ENCODE assay signal across 19 cellular contexts in the genomic region with DNA sequence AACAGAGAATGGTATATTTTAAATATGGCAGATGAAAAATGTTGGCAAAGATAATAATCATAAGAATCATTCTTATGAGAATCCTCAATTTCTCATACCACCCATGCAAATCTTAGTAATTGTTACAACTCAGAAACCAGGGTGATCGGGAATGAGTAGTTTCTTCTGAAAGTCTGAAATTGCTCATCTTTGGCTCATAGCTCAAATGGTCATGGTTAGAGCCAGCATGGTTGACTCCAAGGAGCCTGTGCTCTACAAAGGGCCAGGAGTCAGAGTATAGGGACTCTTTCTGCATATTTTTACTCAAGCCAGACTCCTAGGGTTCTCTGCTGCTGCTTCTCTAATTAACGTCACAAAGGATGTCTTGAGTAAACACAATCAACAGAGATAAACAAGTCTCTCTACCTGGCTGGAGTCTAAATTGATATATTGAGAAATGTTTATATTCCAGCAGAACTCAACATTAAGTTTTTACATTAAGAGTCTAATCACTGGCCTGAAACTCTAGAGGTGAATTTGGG. TPM values are rescaled to one million over a fixed set of nuclear protein-coding genes. Genes with fewer than 3 reads are reported as not detected.
DNase-seq lines count a peak whose midpoint lies in the region; ATAC-seq and TF ChIP-seq lines count a peak whose summit lies in the region.
"Had no signal": no experiment of that assay in that cellular context is flagged by ENCODE, and none has a peak within 500 bp of the region (broad histone marks: within the 10 kb centered on the region; RNA-seq: fewer than 3 reads in every experiment).

No MANE protein-coding gene starts in this region.

- DNase-seq in activated CD8-positive, alpha-beta memory T cell treated with anti-CD3 and anti-CD28 coated beads, Interleukin-2, amount 10 ng/mL, durations not matched to agents 7 days and 5 days: no peak
- no peak for DNase-seq in activated CD8-positive, alpha-beta memory T cell treated with anti-CD3 and anti-CD28 coated beads, Interleukin-2, amount 50 U/mL, for 4 hours
- DNase-seq in endodermal cell (no peak), smooth muscle cell (lab: John Stamatoyannopoulos, UW; ENCODE audit: unreplicated experiment) (no peak), lower leg skin (ENCODE audit: low spot score in 2 of 2) (no peak), HFFc6 (no peak)
- DNase-seq: ACHN, GDM1, heart left ventricle, NCI-H1694 had no signal

- H3K9me3 ChIP-seq in OCI-LY3 (ENCODE audit: insufficient read depth, low read length) (no peaks in the 10 kb centered on the region), endodermal cell (ENCODE audit: control insufficient read depth, low read length) (no peaks in the 10 kb centered on the region), smooth muscle cell (replicated peaks; ENCODE audit: low read depth) (no peaks in the 10 kb centered on the region)
- H3K9me3 ChIP-seq: esophagus muscularis mucosa, heart left ventricle, prostate gland, thoracic aorta had no signal

- H4K20me1 ChIP-seq in OCI-LY3 (ENCODE audit: insufficient read depth, low read length) (peaks cover 23% of the 10 kb centered on the region), smooth muscle cell (ENCODE audit: low read depth) (peaks cover 28% of the 10 kb centered on the region)

- no peak for TF ChIP-seq POLR2A in lower leg skin (IDR thresholded peaks at IDR 0.05)

- peaks cover 66% of the 10 kb centered on the region for H3K4me1 ChIP-seq in OCI-LY3 (ENCODE audit: low read length)
- H3K4me1 ChIP-seq in endodermal cell (ENCODE audit: control insufficient read depth, insufficient read depth, low read length): peaks cover 28% of the 10 kb centered on the region
- peaks cover 21% of the 10 kb centered on the region for H3K4me1 ChIP-seq in smooth muscle cell (ENCODE audit: low read depth)

- peaks cover 45% of the 10 kb centered on the region for H3F3A ChIP-seq in smooth muscle cell (ENCODE audit: low read depth)

- H3K36me3 Mint-ChIP-seq in activated CD8-positive, alpha-beta memory T cell treated with anti-CD3 and anti-CD28 coated beads, Interleukin-2, amount 10 ng/mL, durations not matched to agents 7 days and 5 days: peaks cover 18% of the 10 kb centered on the region
- H3K36me3 Mint-ChIP-seq in endodermal cell (ENCODE audit: low read depth) (peaks cover 9% of the 10 kb centered on the region), HFFc6 (ENCODE audit: low read depth) (peaks cover 6% of the 10 kb centered on the region)

- H3K4me3 ChIP-seq in OCI-LY3 (ENCODE audit: low read length): peak overlapping the region; percentile 91; the same call in 1 of the 2 replicates
- H3K4me3 ChIP-seq in endodermal cell (ENCODE audit: low read length): no peak overlapping the region
- H3K4me3 ChIP-seq in smooth muscle cell: no peak overlapping the region
- H3K4me3 ChIP-seq in lower leg skin (ENCODE audit: low read depth, poor library complexity, severe bottlenecking): no peak overlapping the region
- H3K4me3 ChIP-seq: prostate gland, thoracic aorta had no signal

- H3K9ac ChIP-seq in OCI-LY3 (ENCODE audit: low read length): no peak overlapping the region
- H3K9ac ChIP-seq in endodermal cell (ENCODE audit: extremely low read depth, low read length, poor library complexity, severe bottlenecking): no peak overlapping the region
- H3K9ac ChIP-seq in smooth muscle cell (ENCODE audit: low read depth): no peak overlapping the region

- no peak for ATAC-seq in activated CD8-positive, alpha-beta memory T cell treated with anti-CD3 and anti-CD28 coated beads, Interleukin-2, amount 10 ng/mL, durations not matched to agents 7 days and 5 days
- ATAC-seq in GM18511 (IDR thresholded peaks at IDR 0.05; ENCODE audit: unreplicated experiment): no peak
- ATAC-seq: heart left ventricle, SK-N-SH treated with all-trans-retinoic acid at 6 μM for 48 hours had no signal

- H2AFZ ChIP-seq in OCI-LY3 (ENCODE audit: low read depth, low read length) (no peak overlapping the region), smooth muscle cell (ENCODE audit: low read depth) (no peak overlapping the region)

- peaks cover 47% of the 10 kb centered on the region for H3K4me1 Mint-ChIP-seq in activated CD8-positive, alpha-beta memory T cell treated with anti-CD3 and anti-CD28 coated beads, Interleukin-2, amount 10 ng/mL, durations not matched to agents 7 days and 5 days
- H3K4me1 Mint-ChIP-seq in endodermal cell (peaks cover 74% of the 10 kb centered on the region), HFFc6 (ENCODE audit: low read depth) (peaks cover 43% of the 10 kb centered on the region)

- H3K79me2 ChIP-seq in OCI-LY3 (ENCODE audit: low read length) (peaks cover 39% of the 10 kb centered on the region), smooth muscle cell (ENCODE audit: low read depth) (peaks cover 27% of the 10 kb centered on the region)

- CTCF ChIA-PET in activated CD8-positive, alpha-beta memory T cell treated with anti-CD3 and anti-CD28 coated beads, Interleukin-2, amount 10 ng/mL, durations not matched to agents 7 days and 5 days (lab: Charles Lee): interaction anchor here (8.9 to 13.1 kb wide), 2 partner anchors 17 to 50 kb away, joined by 81 to 118 read pairs; no protein-coding TSS in a partner anchor

- no peak for TF ChIP-seq CTCF in OCI-LY3 (IDR thresholded peaks at IDR 0.05; ENCODE audit: low read depth, low read length)
- no peak for TF ChIP-seq CTCF in endodermal cell (conservative IDR thresholded peaks at IDR 0.05)
- TF ChIP-seq CTCF in smooth muscle cell (IDR thresholded peaks at IDR 0.05; ENCODE audit: borderline replicate concordance, insufficient read depth, poor library complexity, severe bottlenecking): no peak
- no peak for TF ChIP-seq CTCF in lower leg skin (IDR thresholded peaks at IDR 0.05)
- no peak for TF ChIP-seq CTCF in HFFc6 (IDR thresholded peaks at IDR 0.05)

- H3K9me3 Mint-ChIP-seq in activated CD8-positive, alpha-beta memory T cell treated with anti-CD3 and anti-CD28 coated beads, Interleukin-2, amount 10 ng/mL, durations not matched to agents 7 days and 5 days (ENCODE audit: low read depth): no peaks in the 10 kb centered on the region
- no peaks in the 10 kb centered on the region for H3K9me3 Mint-ChIP-seq in endodermal cell
- H3K9me3 Mint-ChIP-seq in HFFc6: no peaks in the 10 kb centered on the region; the same call in 1 of the 2 replicates

- H3K4me3 Mint-ChIP-seq in activated CD8-positive, alpha-beta memory T cell treated with anti-CD3 and anti-CD28 coated beads, Interleukin-2, amount 10 ng/mL, durations not matched to agents 7 days and 5 days: peak overlapping the region; percentile 70
- H3K4me3 Mint-ChIP-seq in endodermal cell: no peak overlapping the region
- no peak overlapping the region for H3K4me3 Mint-ChIP-seq in HFFc6

- 78 to 100% methylated on average over 1 to 2 of the region's 2 CpGs for WGBS in endodermal cell (ENCODE audit: insufficient coverage in 1 of 2, insufficient read length in 1 of 2), 2 experiments
- 88% methylated on average over 2 of the region's 2 CpGs for WGBS in smooth muscle cell (ENCODE audit: low lambda C conversion rate)
- 73 to 78% methylated on average over 2 of the region's 2 CpGs for WGBS in lower leg skin, 2 donors

- peak overlapping the region; percentile 76 for H3K27ac ChIP-seq in OCI-LY3 (ENCODE audit: low read length)
- no peak overlapping the region for H3K27ac ChIP-seq in endodermal cell (ENCODE audit: low read depth, low read length)
- H3K27ac ChIP-seq in smooth muscle cell (ENCODE audit: low read depth): peak overlapping the region; percentile 99
- H3K27ac ChIP-seq: prostate gland had no signal

- H3K36me3 ChIP-seq in OCI-LY3 (replicated peaks; ENCODE audit: low read depth, low read length) (peaks cover 10% of the 10 kb centered on the region), endodermal cell (ENCODE audit: control insufficient read depth, insufficient read depth, low read length) (peaks cover 7% of the 10 kb centered on the region), smooth muscle cell (ENCODE audit: low read depth) (no peaks in the 10 kb centered on the region)

- H3K27me3 ChIP-seq in OCI-LY3 (ENCODE audit: low read depth, low read length) (no peaks in the 10 kb centered on the region), endodermal cell (ENCODE audit: control insufficient read depth, insufficient read depth, low read length, poor library complexity, severe bottlenecking) (no peaks in the 10 kb centered on the region), smooth muscle cell (ENCODE audit: low read depth) (no peaks in the 10 kb centered on the region)
- H3K27me3 ChIP-seq: esophagus muscularis mucosa had no signal

- H3K4me2 ChIP-seq in OCI-LY3 (ENCODE audit: low read length): peak overlapping the region; percentile 89
- H3K4me2 ChIP-seq in smooth muscle cell: no peak overlapping the region

- intact Hi-C loops in lower leg skin (cut with DNase I; ENCODE audit: low total_unique reads): no loop called here

- no peaks in the 10 kb centered on the region for H3K27me3 Mint-ChIP-seq in activated CD8-positive, alpha-beta memory T cell treated with anti-CD3 and anti-CD28 coated beads, Interleukin-2, amount 10 ng/mL, durations not matched to agents 7 days and 5 days
- H3K27me3 Mint-ChIP-seq in endodermal cell (ENCODE audit: insufficient read depth): no peaks in the 10 kb centered on the region
- H3K27me3 Mint-ChIP-seq in HFFc6 (ENCODE audit: insufficient read depth): peaks cover 14% of the 10 kb centered on the region

- H3K27ac Mint-ChIP-seq in activated CD8-positive, alpha-beta memory T cell treated with anti-CD3 and anti-CD28 coated beads, Interleukin-2, amount 10 ng/mL, durations not matched to agents 7 days and 5 days: peak overlapping the region; percentile 11
- H3K27ac Mint-ChIP-seq in endodermal cell (peak overlapping the region; percentile 54), HFFc6 (no peak overlapping the region)

RNA-seq across cellular contexts. Expression of gene ETV3, which starts 1.9 kb away (rescaled TPM):
- 10 to 100 TPM; 27.8 to 32.8 TPM for total RNA-seq in activated CD8-positive, alpha-beta memory T cell treated with anti-CD3 and anti-CD28 coated beads, Interleukin-2, amount 10 ng/mL, durations not matched to agents 7 days and 5 days
- total RNA-seq in endodermal cell (10 to 100 TPM; 26.9 to 40.6 TPM), smooth muscle cell (33.2 and 46.7 TPM in 2 replicates), lower leg skin (100 to 1,000 TPM in 1 of 4 donors, 10 to 100 TPM in 3; 81.2 to 117 (median 91.0) TPM)
- polyA plus RNA-seq in endodermal cell (2013, experiment 1 of 2): 18.1 TPM
- polyA plus RNA-seq in endodermal cell (2013, experiment 2 of 2): 17.5 TPM
- 11.4 and 15.4 TPM in 2 replicates for polyA plus RNA-seq in smooth muscle cell
- 10 to 100 TPM; 20.0 to 22.9 (median 21.0) TPM for total RNA-seq in HFFc6 (2021; fragmentation: NEBNext Ultra II Directional; extraction: Animal tissue kit (Norgen Biotek cat#: 25700))

RNA-seq across cellular contexts. Expression of gene ETV3L, which starts 40.5 kb away (rescaled TPM):
- not detected for total RNA-seq in activated CD8-positive, alpha-beta memory T cell treated with anti-CD3 and anti-CD28 coated beads, Interleukin-2, amount 10 ng/mL, durations not matched to agents 7 days and 5 days
- total RNA-seq in endodermal cell (under 1 TPM in 1 of 2 donors, not detected in 1; 0.26 TPM), smooth muscle cell (0.31 TPM in 1 of 2 replicates, not detected in the other), lower leg skin (not detected)
- polyA plus RNA-seq in endodermal cell (2013, experiment 1 of 2): 0.36 TPM
- polyA plus RNA-seq in endodermal cell (2013, experiment 2 of 2): 0.12 TPM
- 0.15 TPM in 1 of 2 replicates, not detected in the other for polyA plus RNA-seq in smooth muscle cell
- total RNA-seq in HFFc6 (2021; fragmentation: NEBNext Ultra II Directional; extraction: Animal tissue kit (Norgen Biotek cat#: 25700)): not detected
- total RNA-seq: esophagus muscularis mucosa, heart left ventricle, kidney epithelial cell, mucosa of gallbladder, NCI-H460, prostate gland, thoracic aorta had no signal
- polyA plus RNA-seq: heart left ventricle had no signal
